20 cellular contexts compared by ENCODE assay signal in the genomic region with DNA sequence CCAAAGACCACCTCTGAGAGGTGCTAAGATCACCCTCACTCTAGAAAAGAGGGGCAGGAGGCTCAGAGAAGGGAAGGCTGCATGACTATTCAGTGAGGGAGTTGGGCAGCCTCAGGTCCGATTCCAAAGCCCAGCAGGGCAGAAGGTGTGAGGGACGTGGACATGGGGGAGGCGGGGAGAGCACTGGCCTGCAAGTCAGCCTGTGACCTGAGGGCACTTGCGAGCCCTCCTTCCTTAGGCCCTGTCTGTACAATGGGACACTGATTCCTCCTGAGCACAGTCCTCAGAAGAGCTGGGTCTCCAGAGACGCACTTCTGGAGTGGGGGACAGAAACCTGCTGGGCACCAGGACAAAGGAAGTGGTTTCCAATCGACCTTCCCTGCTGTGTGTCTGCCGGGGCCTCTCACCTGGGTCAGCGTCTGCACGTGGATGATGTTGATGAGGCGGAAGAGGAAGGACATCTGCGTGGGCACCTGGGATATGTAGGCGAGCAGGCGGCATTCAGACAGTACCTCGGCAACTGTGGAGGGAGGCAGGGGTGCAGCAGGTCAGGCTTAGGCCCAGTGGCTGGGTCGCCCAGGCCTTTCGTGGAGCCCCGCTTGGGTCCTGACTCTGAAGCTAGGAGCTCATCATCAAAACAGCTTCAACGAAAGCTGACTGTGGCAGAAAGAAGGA. TPM values are rescaled to one million over a fixed set of nuclear protein-coding genes. Genes with fewer than 3 reads are reported as not detected.
DNase-seq lines count a peak whose midpoint lies in the region; ATAC-seq and TF ChIP-seq lines count a peak whose summit lies in the region.
"Had no signal": no experiment of that assay in that cellular context is flagged by ENCODE, and none has a peak within 500 bp of the region (broad histone marks: within the 10 kb centered on the region; RNA-seq: fewer than 3 reads in every experiment).

No MANE protein-coding gene starts in this region.

- TF ChIP-seq CTCF in CD14-positive monocyte (IDR thresholded peaks at IDR 0.05) = no peak
- TF ChIP-seq CTCF in RWPE2 (IDR thresholded peaks at IDR 0.05; ENCODE audit: poor library complexity, severe bottlenecking) = no peak
- no peak for TF ChIP-seq CTCF in ovary (IDR thresholded peaks at IDR 0.05)

- TF ChIP-seq EP300 in ovary (IDR thresholded peaks at IDR 0.05) = no peak

- H3K4me1 ChIP-seq in RWPE2 (ENCODE audit: insufficient read depth, poor library complexity, severe bottlenecking) (no peaks in the 10 kb centered on the region), ovary (ENCODE audit: insufficient read depth) (no peaks in the 10 kb centered on the region)
- H3K4me1 ChIP-seq: parathyroid adenoma had no signal

- no peak for ATAC-seq in RWPE2 (ENCODE audit: low read depth)
- peak; percentile 1 for ATAC-seq in left ventricle myocardium superior
- no peak for ATAC-seq in GM21737 (IDR thresholded peaks at IDR 0.05; ENCODE audit: unreplicated experiment)
- ATAC-seq: activated T-cell treated with anti-CD3 and anti-CD28 coated beads, Interleukin-2, amount 50 U/mL, for 72 hours; esophagus mucosa had no signal

- H3K36me3 Mint-ChIP-seq in CD14-positive monocyte = peaks cover 87 to 99% of the 10 kb centered on the region in 2 donors
- H3K36me3 Mint-ChIP-seq: activated naive CD8-positive, alpha-beta T cell had no signal

- POLR2A ChIA-PET in HEK293T (lab: Yijun Ruan, JAX) = no interaction called here

- 80 to 86% (median 86%) methylated on average over 17 to 18 of the region's 18 CpGs for WGBS in ovary, 3 donors

- H3K4me3 Mint-ChIP-seq in CD14-positive monocyte = peak overlapping the region in 1 of 2 donors; percentile 31
- H3K4me3 Mint-ChIP-seq: activated naive CD8-positive, alpha-beta T cell; activated T-cell treated with anti-CD3 and anti-CD28 coated beads, Interleukin-2, amount 50 U/mL, for 72 hours had no signal

- H3K36me3 ChIP-seq in RWPE2 (ENCODE audit: low read depth) = peaks cover 93% of the 10 kb centered on the region
- no peaks in the 10 kb centered on the region for H3K36me3 ChIP-seq in ovary

- no peaks in the 10 kb centered on the region for H3K4me1 Mint-ChIP-seq in CD14-positive monocyte

- peak overlapping the region in 4 of 7 donors; percentile 13 to 34 (median 22) for H3K27ac Mint-ChIP-seq in CD14-positive monocyte
- H3K27ac Mint-ChIP-seq: activated naive CD8-positive, alpha-beta T cell; activated T-cell treated with anti-CD3 and anti-CD28 coated beads, Interleukin-2, amount 50 U/mL, for 72 hours had no signal

- no peak overlapping the region for H3K4me3 ChIP-seq in RWPE2 (ENCODE audit: severe bottlenecking)
- H3K4me3 ChIP-seq in ovary = no peak overlapping the region
- H3K4me3 ChIP-seq: MG63 had no signal

- DNase-seq in CD14-positive monocyte (ENCODE audit: low spot score) = no peak
- DNase-seq in RWPE2 (ENCODE audit: low spot score) = peak; percentile 80
- DNase-seq in left ventricle myocardium superior = peak; percentile 28
- DNase-seq in ovary = peak in 4 of 5 donors; percentile 1 to 28 (median 12)
- DNase-seq in dedifferentiated amniotic fluid mesenchymal stem cell (ENCODE audit: extremely low spot score) = no peak
- no peak for DNase-seq in NCI-H2081 treated with DMSO at 0.1 percent for 48 hours (lab: John Stamatoyannopoulos, UW)
- DNase-seq in HEK293T (ENCODE audit: extremely low spot score) = no peak
- DNase-seq: activated CD4-positive, alpha-beta T cell treated with anti-CD3 and anti-CD28 coated beads for 4 hours; activated T-cell treated with anti-CD3 and anti-CD28 coated beads, Interleukin-2, amount 50 U/mL, for 72 hours; effector CD8-positive, alpha-beta T cell; hypothalamus; MG63; NCI-H1417 treated with DMSO at 0.1 percent for 48 hours; NCI-H524 treated with DMSO at 0.1 percent for 48 hours had no signal

- H3K9me3 ChIP-seq in RWPE2 (ENCODE audit: severe bottlenecking) = no peaks in the 10 kb centered on the region
- no peaks in the 10 kb centered on the region for H3K9me3 ChIP-seq in ovary
- H3K9me3 ChIP-seq: MG63 had no signal

- H3K27ac ChIP-seq in RWPE2 (ENCODE audit: poor library complexity, severe bottlenecking) (no peak overlapping the region), ovary (no peak overlapping the region)
- H3K27ac ChIP-seq: C4-2B, parathyroid adenoma had no signal

- H3K27me3 ChIP-seq in RWPE2 (ENCODE audit: insufficient read depth, poor library complexity, severe bottlenecking) (no peaks in the 10 kb centered on the region), ovary (no peaks in the 10 kb centered on the region)
- H3K27me3 ChIP-seq: MG63 had no signal

- peaks cover 0 to 2% (median 0%) of the 10 kb centered on the region in 7 donors for H3K9me3 Mint-ChIP-seq in CD14-positive monocyte
- H3K9me3 Mint-ChIP-seq: activated T-cell treated with anti-CD3 and anti-CD28 coated beads, Interleukin-2, amount 50 U/mL, for 72 hours had no signal

- no peaks in the 10 kb centered on the region for H3K27me3 Mint-ChIP-seq in CD14-positive monocyte (ENCODE audit: low read depth in 3 of 3)
- H3K27me3 Mint-ChIP-seq: activated naive CD8-positive, alpha-beta T cell had no signal

- no peak for TF ChIP-seq POLR2A in ovary (IDR thresholded peaks at IDR 0.05)

- CTCF ChIA-PET in HEK293T (lab: Yijun Ruan, JAX) = no interaction called here

- intact Hi-C loops in CD14-positive monocyte (cut with micrococcal nuclease) (no loop called here), left ventricle myocardium superior (cut with micrococcal nuclease) (no loop called here), ovary (cut with DNase I) (no loop called here)

TF ChIP-seq in HEK293T, 16 proteins besides CTCF, POLR2A, EP300 and RAD21:
- TF ChIP-seq SUZ12 (IDR thresholded peaks at IDR 0.05) (no peak), ELF4 (IDR thresholded peaks at IDR 0.05) (no peak), TARDBP (IDR thresholded peaks at IDR 0.05) (no peak), NFRKB (IDR thresholded peaks at IDR 0.05) (no peak), FOXA1 (IDR thresholded peaks at IDR 0.05) (no peak)
- TF ChIP-seq, protein P1, sequence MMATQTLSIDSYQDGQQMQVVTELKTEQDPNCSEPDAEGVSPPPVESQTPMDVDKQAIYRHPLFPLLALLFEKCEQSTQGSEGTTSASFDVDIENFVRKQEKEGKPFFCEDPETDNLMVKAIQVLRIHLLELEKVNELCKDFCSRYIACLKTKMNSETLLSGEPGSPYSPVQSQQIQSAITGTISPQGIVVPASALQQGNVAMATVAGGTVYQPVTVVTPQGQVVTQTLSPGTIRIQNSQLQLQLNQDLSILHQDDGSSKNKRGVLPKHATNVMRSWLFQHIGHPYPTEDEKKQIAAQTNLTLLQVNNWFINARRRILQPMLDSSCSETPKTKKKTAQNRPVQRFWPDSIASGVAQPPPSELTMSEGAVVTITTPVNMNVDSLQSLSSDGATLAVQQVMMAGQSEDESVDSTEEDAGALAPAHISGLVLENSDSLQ (IDR thresholded peaks at IDR 0.05) = no peak

RNA-seq across cellular contexts. Expression of gene MYH7B, which starts 48.5 kb away (rescaled TPM):
- polyA plus RNA-seq in CD14-positive monocyte (not detected), ovary (1 to 10 TPM in 1 of 2 donors, under 1 TPM in 1; 0.30 to 2.3 TPM)
- total RNA-seq in left ventricle myocardium superior (297 TPM), ovary (1 to 10 TPM in 4 of 7 donors, under 1 TPM in 3; 0.74 to 2.6 (median 1.1) TPM)
- total RNA-seq: esophagus mucosa, frontal cortex had no signal

RNA-seq across cellular contexts. Expression of gene GSS, which starts 48.6 kb away (rescaled TPM):
- polyA plus RNA-seq in CD14-positive monocyte (10 to 100 TPM; 30.4 to 34.0 TPM), ovary (10 to 100 TPM; 19.8 to 42.0 TPM)
- total RNA-seq in left ventricle myocardium superior (18.6 TPM), ovary (10 to 100 TPM; 14.5 to 35.3 (median 22.2) TPM)

Comparison
In these comparisons a context has a peak if more than half of its experiments do, and no peak if none do; other contexts are left out.
1. DNase-seq: peak in RWPE2 (single experiment), left ventricle myocardium superior (single experiment) and ovary (4 of 5); none in CD14-positive monocyte (single experiment), dedifferentiated amniotic fluid mesenchymal stem cell (single experiment), NCI-H2081 treated with DMSO at 0.1 percent for 48 hours (single experiment) and HEK293T (single experiment).
2. RNA of gene MYH7B, which starts 48.5 kb away (total RNA-seq): 297 TPM in left ventricle myocardium superior (single experiment); 0.74 to 2.6 TPM in ovary; every median in the first group is over 10 times any median in the second.